In genomic region chr20:5691918-5692618, GRCh38 we compare ENCODE assay signal across 9 cellular contexts. TPM values are rescaled to one million over a fixed set of nuclear protein-coding genes. Genes with fewer than 3 reads are reported as not detected.
DNase-seq lines count a peak whose midpoint lies in the region; ATAC-seq and TF ChIP-seq lines count a peak whose summit lies in the region.
"Had no signal": no experiment of that assay in that cellular context is flagged by ENCODE, and none has a peak within 500 bp of the region (broad histone marks: within the 10 kb centered on the region; RNA-seq: fewer than 3 reads in every experiment).

No MANE protein-coding gene starts in this region.

- no peak overlapping the region for H3K9ac ChIP-seq in BLaER1 treated with 17β-estradiol and CSF1 and Interleukin-3, amounts not matched to agents 10 nM and 100 nM

- 84 to 85% methylated on average over 8 of the region's 9 CpGs for WGBS in esophagus squamous epithelium, 2 donors
- WGBS in right cardiac atrium, result 88% methylated on average over 9 of the region's 9 CpGs

- no peaks in the 10 kb centered on the region for H3K36me3 ChIP-seq in BLaER1 treated with 17β-estradiol and CSF1 and Interleukin-3, amounts not matched to agents 10 nM and 100 nM
- H3K36me3 ChIP-seq in esophagus squamous epithelium, result no peaks in the 10 kb centered on the region

- intact Hi-C loops in esophagus squamous epithelium (cut with DNase I) (no loop called here), right cardiac atrium (cut with DNase I) (no loop called here)

- no peak overlapping the region for H3K27ac ChIP-seq in BLaER1 treated with 17β-estradiol and CSF1 and Interleukin-3, amounts not matched to agents 10 nM and 100 nM
- H3K27ac ChIP-seq in esophagus squamous epithelium, result no peak overlapping the region
- H3K27ac ChIP-seq in right cardiac atrium (ENCODE audit: low read length), result no peak overlapping the region

- H3K27me3 ChIP-seq in BLaER1 treated with 17β-estradiol and CSF1 and Interleukin-3, amounts not matched to agents 10 nM and 100 nM, result no peaks in the 10 kb centered on the region
- H3K27me3 ChIP-seq in esophagus squamous epithelium (no peaks in the 10 kb centered on the region), right cardiac atrium (ENCODE audit: control insufficient read depth, insufficient read depth) (no peaks in the 10 kb centered on the region)

- H3K4me3 ChIP-seq in BLaER1 treated with 17β-estradiol and CSF1 and Interleukin-3, amounts not matched to agents 10 nM and 100 nM, result no peak overlapping the region
- H3K4me3 ChIP-seq in esophagus squamous epithelium (no peak overlapping the region), right cardiac atrium (ENCODE audit: low read length) (no peak overlapping the region)

- no peak for TF ChIP-seq POLR2A in esophagus squamous epithelium (IDR thresholded peaks at IDR 0.05)

- no peaks in the 10 kb centered on the region for H4K20me1 ChIP-seq in BLaER1 treated with 17β-estradiol and CSF1 and Interleukin-3, amounts not matched to agents 10 nM and 100 nM

- peak; percentile 94 for ATAC-seq in GM19328 (IDR thresholded peaks at IDR 0.05; ENCODE audit: unreplicated experiment)
- ATAC-seq in HG03064 (IDR thresholded peaks at IDR 0.05; ENCODE audit: low read depth, unreplicated experiment), result peak; percentile 99
- no peak for ATAC-seq in right cardiac atrium

- H3K4me2 ChIP-seq in BLaER1 treated with 17β-estradiol and CSF1 and Interleukin-3, amounts not matched to agents 10 nM and 100 nM, result peak overlapping the region in 8 of 11 experiments; percentile 14 to 72 (median 61); a peak in 16 of 22 replicates

- H3K4me1 ChIP-seq in BLaER1 treated with 17β-estradiol and CSF1 and Interleukin-3, amounts not matched to agents 10 nM and 100 nM, result peaks cover 23 to 46% (median 33%) of the 10 kb centered on the region in 10 experiments
- H3K4me1 ChIP-seq in esophagus squamous epithelium (peaks cover 4 to 14% (median 5%) of the 10 kb centered on the region in 3 donors), right cardiac atrium (ENCODE audit: control insufficient read depth, insufficient read depth, low read length) (peaks cover 4% of the 10 kb centered on the region)

- DNase-seq in NCI-H2171 treated with DMSO at 0.1 percent for 48 hours (lab: John Stamatoyannopoulos, UW), result peak; percentile 62
- DNase-seq in esophagus squamous epithelium (lab: John Stamatoyannopoulos, UW), result no peak
- no peak for DNase-seq in right cardiac atrium
- DNase-seq in NCI-H1930 (lab: John Stamatoyannopoulos, UW), result no peak
- DNase-seq in NOMO-1 treated with DMSO at 0.1 percent for 48 hours (lab: John Stamatoyannopoulos, UW; ENCODE audit: unreplicated experiment), result no peak
- DNase-seq: nucleus accumbens had no signal

- peaks cover 0 to 7% (median 3%) of the 10 kb centered on the region in 11 experiments; a peak in 8 of 22 replicates for H3K9me3 ChIP-seq in BLaER1 treated with 17β-estradiol and CSF1 and Interleukin-3, amounts not matched to agents 10 nM and 100 nM (replicated peaks in 1 of 11)
- H3K9me3 ChIP-seq in esophagus squamous epithelium (no peaks in the 10 kb centered on the region), right cardiac atrium (ENCODE audit: control insufficient read depth, low read length) (no peaks in the 10 kb centered on the region)

- no peak for TF ChIP-seq CTCF in esophagus squamous epithelium (IDR thresholded peaks at IDR 0.05)

RNA-seq across cellular contexts. Expression of gene SHLD1, which starts 58.1 kb away (rescaled TPM):
- total RNA-seq in esophagus squamous epithelium (1 to 10 TPM; 1.2 to 3.6 (median 2.0) TPM), right cardiac atrium (10 to 100 TPM in 3 of 4 donors, 1 to 10 TPM in 1; 8.4 to 13.6 (median 11.9) TPM)
- 13.7 TPM for polyA plus RNA-seq in right cardiac atrium

Comparison
In these comparisons a context has a peak if more than half of its experiments do, and no peak if none do; other contexts are left out.
1. ATAC-seq: peak in GM19328 (single experiment) and HG03064 (single experiment); none in right cardiac atrium (0 of 2).